Comparison of ENCODE assay signal across 19 cellular contexts in genomic region chr1:147414505-147415163, GRCh38.
DNase-seq lines count a peak whose midpoint lies in the region; ATAC-seq, FAIRE-seq and TF ChIP-seq lines count a peak whose summit lies in the region.
"Had no signal": no experiment of that assay in that cellular context is flagged by ENCODE, and none has a peak within 500 bp of the region (broad histone marks: within the 10 kb centered on the region; RNA-seq: fewer than 3 reads in every experiment).

No MANE protein-coding gene starts in this region.

- POLR2A ChIA-PET in HepG2 (lab: Yijun Ruan, JAX), result no interaction called here

- TF ChIP-seq POLR2A in HepG2 (IDR thresholded peaks at IDR 0.05; ENCODE audit: insufficient read depth in 1 of 2, low read depth in 2 of 2, low read length in 2 of 2) (no peak), uterus (IDR thresholded peaks at IDR 0.05) (no peak)

- H3K9me3 ChIP-seq in liver (ENCODE audit: control insufficient read depth in 4 of 4, low read length in 3 of 4) (peaks cover 0 to 7% (median 3%) of the 10 kb centered on the region in 4 donors), HepG2 (ENCODE audit: low read length) (no peaks in the 10 kb centered on the region), uterus (no peaks in the 10 kb centered on the region)

- H3K4me2 ChIP-seq in HepG2 (ENCODE audit: low read depth, low read length), result no peak overlapping the region
- H3K4me2 ChIP-seq: A549; BLaER1 treated with 17β-estradiol and CSF1 and Interleukin-3, amounts not matched to agents 10 nM and 100 nM had no signal

- no peaks in the 10 kb centered on the region for H3K79me2 ChIP-seq in HepG2 (ENCODE audit: insufficient read depth, low read length)

- H3K4me3 ChIP-seq in liver (ENCODE audit: low read depth in 1 of 3, low read length in 3 of 3) (no peak overlapping the region), HepG2 (replicated peaks in 1 of 3; ENCODE audit: insufficient read depth in 1 of 3, low read depth in 2 of 3, low read length in 3 of 3) (no peak overlapping the region), uterus (no peak overlapping the region)
- H3K4me3 ChIP-seq: A549; BLaER1 treated with 17β-estradiol and CSF1 and Interleukin-3, amounts not matched to agents 10 nM and 100 nM had no signal

- H3K27me3 ChIP-seq in liver (ENCODE audit: control insufficient read depth in 4 of 4, insufficient read depth in 4 of 4, low read length in 3 of 4) (no peaks in the 10 kb centered on the region), HepG2 (ENCODE audit: control insufficient read depth in 1 of 2, insufficient read depth in 2 of 2, low read length in 2 of 2) (no peaks in the 10 kb centered on the region), uterus (no peaks in the 10 kb centered on the region)
- H3K27me3 ChIP-seq: BLaER1 treated with 17β-estradiol and CSF1 and Interleukin-3, amounts not matched to agents 10 nM and 100 nM had no signal

- no peak for ATAC-seq in HepG2
- ATAC-seq in left lobe of liver, result peak; percentile 75
- no peak for ATAC-seq in GM19324 (IDR thresholded peaks at IDR 0.05; ENCODE audit: low FRiP score, unreplicated experiment)
- ATAC-seq: A549; CD8-positive, alpha-beta T cell had no signal

- TF ChIP-seq CTCF in liver (IDR thresholded peaks at IDR 0.05; ENCODE audit: low read depth, low read length, missing input control) (no peak), HepG2 (CRISPR knock-in tag; IDR thresholded peaks at IDR 0.05) (no peak), uterus (IDR thresholded peaks at IDR 0.05) (no peak)

- peak in 1 of 2 donors; percentile 17 for TF ChIP-seq RAD21 in liver (IDR thresholded peaks at IDR 0.05)
- no peak for TF ChIP-seq RAD21 in HepG2 (CRISPR knock-in tag; IDR thresholded peaks at IDR 0.05)

- TF ChIP-seq EP300 in HepG2 (IDR thresholded peaks at IDR 0.05; ENCODE audit: low read depth in 2 of 2, low read length in 2 of 2) (no peak), HepG2 (CRISPR knock-in tag; IDR thresholded peaks at IDR 0.05; ENCODE audit: borderline replicate concordance) (no peak)

- no peak for FAIRE-seq in HepG2 (lab: Jason Lieb, UNC)
- FAIRE-seq: A549, G401.6, GM12891, GM19239 had no signal

- intact Hi-C loops in HepG2 (cut with micrococcal nuclease; ENCODE audit: unreplicated experiment), result no loop called here
- intact Hi-C loops in uterus (cut with DNase I; ENCODE audit: low total_unique reads), result no loop called here

- WGBS in liver, result 53% methylated on average over 3 of the region's 3 CpGs
- 36% methylated on average over 3 of the region's 3 CpGs for WGBS in HepG2 (ENCODE audit: low lambda C conversion rate)

- H3K9ac ChIP-seq in liver (ENCODE audit: low read depth in 1 of 2, low read length in 2 of 2) (peak overlapping the region in 1 of 2 donors; percentile 5), HepG2 (ENCODE audit: insufficient read depth, low read depth, low read length) (no peak overlapping the region)
- H3K9ac ChIP-seq: BLaER1 treated with 17β-estradiol and CSF1 and Interleukin-3, amounts not matched to agents 10 nM and 100 nM had no signal

- DNase-seq in HepG2 (ENCODE audit: low spot score) (no peak), left lobe of liver (ENCODE audit: low spot score) (no peak), uterus (no peak)
- DNase-seq: AML-193; Caco-2; Calu3; CD4-positive, alpha-beta T cell; CD8-positive, alpha-beta T cell; DMS79 treated with DMSO at 0.1 percent for 48 hours; GF-D8 had no signal

- BruUV-seq in HepG2 (replicated peaks; lab: Mats Ljungman, UMichigan), result no TSS peak

- H3K4me1 ChIP-seq in liver (ENCODE audit: control insufficient read depth in 4 of 4, insufficient read depth in 4 of 4, low read length in 3 of 4) (peaks cover 1 to 10% (median 7%) of the 10 kb centered on the region in 4 donors), HepG2 (ENCODE audit: insufficient read depth, low read length) (no peaks in the 10 kb centered on the region), uterus (no peaks in the 10 kb centered on the region)
- H3K4me1 ChIP-seq: A549; BLaER1 treated with 17β-estradiol and CSF1 and Interleukin-3, amounts not matched to agents 10 nM and 100 nM; Caco-2 had no signal

- CTCF ChIA-PET in HepG2 (lab: Yijun Ruan, JAX; ENCODE audit: low intra/inter-chr PET ratio, low total read pairs), result no interaction called here

- H3K36me3 ChIP-seq in liver (ENCODE audit: control insufficient read depth in 4 of 4, insufficient read depth in 3 of 4, low read depth in 1 of 4, low read length in 3 of 4), result no peaks in the 10 kb centered on the region
- no peaks in the 10 kb centered on the region for H3K36me3 ChIP-seq in HepG2 (replicated peaks in 1 of 2; ENCODE audit: control insufficient read depth in 1 of 2, insufficient read depth in 2 of 2, low read length in 2 of 2)
- H3K36me3 ChIP-seq in uterus, result no peaks in the 10 kb centered on the region
- H3K36me3 ChIP-seq: BLaER1 treated with 17β-estradiol and CSF1 and Interleukin-3, amounts not matched to agents 10 nM and 100 nM had no signal

- H4K20me1 ChIP-seq in HepG2 (ENCODE audit: insufficient read depth, low read length), result no peaks in the 10 kb centered on the region
- H4K20me1 ChIP-seq: BLaER1 treated with 17β-estradiol and CSF1 and Interleukin-3, amounts not matched to agents 10 nM and 100 nM had no signal

- no peak overlapping the region for H3K27ac ChIP-seq in liver (ENCODE audit: low read depth in 1 of 2, low read length in 2 of 2)
- no peak overlapping the region for H3K27ac ChIP-seq in HepG2 (ENCODE audit: extremely low read length, insufficient read depth, low read length)
- H3K27ac ChIP-seq in uterus, result no peak overlapping the region
- H3K27ac ChIP-seq: 22Rv1; A549; BLaER1 treated with 17β-estradiol and CSF1 and Interleukin-3, amounts not matched to agents 10 nM and 100 nM; C4-2B had no signal

- in situ Hi-C loops in HepG2 (cut with HindIII; ENCODE audit: extremely low pct_ligation_motif_present, low pct_unique_long_range_greater_than_20kb), result no loop called here

- no peak overlapping the region for H2AFZ ChIP-seq in HepG2 (ENCODE audit: low read length)

TF ChIP-seq in liver, 16 proteins besides CTCF, POLR2A, EP300 and RAD21:
- TF ChIP-seq SP1 (IDR thresholded peaks at IDR 0.05), result peak; percentile 48
- TF ChIP-seq HNF4G (IDR thresholded peaks at IDR 0.05), result peak; percentile 74
- peak; percentile 87 to 94 for TF ChIP-seq HNF4A (conservative IDR thresholded peaks at IDR 0.05)
- TF ChIP-seq GABPA (IDR thresholded peaks at IDR 0.05 in 1 of 2, conservative IDR thresholded peaks at IDR 0.05 in 1 of 2), result no peak
- peak; percentile 54 to 62 for TF ChIP-seq RXRA (IDR thresholded peaks at IDR 0.05)
- no peak for TF ChIP-seq MAX (IDR thresholded peaks at IDR 0.05)
TF ChIP-seq in liver: peak in this region for 4.

TF ChIP-seq in HepG2, 621 proteins besides CTCF, POLR2A, EP300 and RAD21:
- TF ChIP-seq MED8 (CRISPR knock-in tag; IDR thresholded peaks at IDR 0.05; ENCODE audit: insufficient replicate concordance), result no peak
